15 cellular contexts compared by ENCODE assay signal in genomic region chr17:549197-550040, GRCh38.
DNase-seq lines count a peak whose midpoint lies in the region; ATAC-seq, FAIRE-seq and TF ChIP-seq lines count a peak whose summit lies in the region.
"Had no signal": no experiment of that assay in that cellular context is flagged by ENCODE, and none has a peak within 500 bp of the region (broad histone marks: within the 10 kb centered on the region; RNA-seq: fewer than 3 reads in every experiment).

No MANE protein-coding gene starts in this region.

- H3K27ac ChIP-seq in mucosa of rectum (ENCODE audit: low read depth in 2 of 2, low read length in 2 of 2) = peak overlapping the region; percentile 4 to 41
- no peak overlapping the region for H3K27ac ChIP-seq in MM.1S (ENCODE audit: low read length)

- H3K79me2 ChIP-seq in MM.1S (ENCODE audit: low read length) = no peaks in the 10 kb centered on the region

- no peak for ATAC-seq in GM18867 (IDR thresholded peaks at IDR 0.05; ENCODE audit: unreplicated experiment)
- ATAC-seq: GM12878; natural killer cell treated with Interleukin-12 subunit alpha and Interleukin-12 subunit beta and Interleukin-15 and Interleukin-18, amount 100 ng/mL, for 72 hours had no signal

- H3F3A ChIP-seq in MM.1S (ENCODE audit: insufficient read depth, low read length) = no peaks in the 10 kb centered on the region

- TF ChIP-seq CTCF in bronchial epithelial cell (IDR thresholded peaks at IDR 0.05; ENCODE audit: insufficient read depth, low read length, severe bottlenecking) = no peak
- no peak for TF ChIP-seq CTCF in MM.1S (IDR thresholded peaks at IDR 0.05; ENCODE audit: low read length)

- DNase-seq in AG08395 (ENCODE audit: low spot score) (peak; percentile 67), HT1080 (ENCODE audit: low read depth) (peak; percentile 84), bronchial epithelial cell (ENCODE audit: low read depth) (no peak), MM.1S (no peak), NCI-H1930 (lab: John Stamatoyannopoulos, UW) (no peak)
- no peak for DNase-seq in NK-92 treated with Interleukin-12 subunit alpha and Interleukin-12 subunit beta, amount 100 ng/mL, for 24 hours (lab: John Stamatoyannopoulos, UW)
- DNase-seq: activated T-cell treated with anti-CD3 and anti-CD28 coated beads, Interleukin-2, amount 50 U/mL, for 72 hours; CD4-positive, CD25-positive, alpha-beta regulatory T cell; Peyer's patch; stimulated activated CD4-positive, alpha-beta T cell treated with anti-CD3 and anti-CD28 coated beads, Interleukin-1b, Interleukin-23, amount 100 ng/mL, for 48 hours; upper lobe of left lung had no signal

- H3K36me3 ChIP-seq in bronchial epithelial cell (ENCODE audit: control insufficient read depth, insufficient read depth, low read length) (peaks cover 11% of the 10 kb centered on the region), mucosa of rectum (ENCODE audit: control insufficient read depth in 2 of 2, insufficient read depth in 2 of 2, low read length in 2 of 2) (peaks cover 15 to 19% of the 10 kb centered on the region in 2 donors), MM.1S (replicated peaks; ENCODE audit: insufficient read depth, low read length) (no peaks in the 10 kb centered on the region)

- H3K27me3 ChIP-seq in bronchial epithelial cell (ENCODE audit: control insufficient read depth, insufficient read depth, low read length) (no peaks in the 10 kb centered on the region), mucosa of rectum (ENCODE audit: control insufficient read depth in 2 of 2, insufficient read depth in 2 of 2, low read length in 2 of 2) (no peaks in the 10 kb centered on the region), MM.1S (replicated peaks; ENCODE audit: insufficient read depth, low read length) (no peaks in the 10 kb centered on the region)
- H3K27me3 ChIP-seq: Peyer's patch, upper lobe of left lung had no signal

- no peaks in the 10 kb centered on the region for H4K20me1 ChIP-seq in MM.1S (ENCODE audit: insufficient read depth, low read length)

- FAIRE-seq in bronchial epithelial cell (lab: Jason Lieb, UNC) = peak; percentile 32
- FAIRE-seq: GM12878 had no signal

- H3K4me2 ChIP-seq in MM.1S (ENCODE audit: low read depth, low read length) = no peak overlapping the region

- H3K4me3 ChIP-seq in bronchial epithelial cell (ENCODE audit: low read depth, low read length) = no peak overlapping the region
- no peak overlapping the region for H3K4me3 ChIP-seq in mucosa of rectum (ENCODE audit: low read length in 2 of 2)
- no peak overlapping the region for H3K4me3 ChIP-seq in MM.1S (ENCODE audit: low read length)
- H3K4me3 ChIP-seq: GM12878, Peyer's patch, upper lobe of left lung had no signal

- H3K9ac ChIP-seq in mucosa of rectum (ENCODE audit: low read depth in 1 of 2, low read length in 2 of 2) (no peak overlapping the region), MM.1S (ENCODE audit: low read length) (no peak overlapping the region)

- H3K9me3 ChIP-seq in mucosa of rectum (ENCODE audit: control insufficient read depth in 2 of 2, low read length in 2 of 2) (no peaks in the 10 kb centered on the region), MM.1S (replicated peaks; ENCODE audit: insufficient read depth, low read length) (no peaks in the 10 kb centered on the region)
- H3K9me3 ChIP-seq: Peyer's patch, upper lobe of left lung had no signal

- no peaks in the 10 kb centered on the region for H3K4me1 ChIP-seq in mucosa of rectum (ENCODE audit: control insufficient read depth in 2 of 2, insufficient read depth in 2 of 2, low read length in 2 of 2)
- H3K4me1 ChIP-seq in MM.1S (ENCODE audit: low read length) = no peaks in the 10 kb centered on the region
- H3K4me1 ChIP-seq: Peyer's patch had no signal

- no peaks in the 10 kb centered on the region for H3K9me2 ChIP-seq in MM.1S (replicated peaks; ENCODE audit: insufficient read depth, low read length)

- H2AFZ ChIP-seq in MM.1S (ENCODE audit: low read length) = no peak overlapping the region

Comparison
In these comparisons a context has a peak if more than half of its experiments do, and no peak if none do; other contexts are left out.
1. DNase-seq: peak in AG08395 (single experiment) and HT1080 (single experiment); none in bronchial epithelial cell (single experiment), MM.1S (single experiment), NK-92 treated with Interleukin-12 subunit alpha and Interleukin-12 subunit beta, amount 100 ng/mL, for 24 hours (single experiment) and NCI-H1930 (0 of 2).